ENCODE assay signal across 1 cellular context in genomic region chr2:47237375-47238357, GRCh38.
TF ChIP-seq lines count a peak whose summit lies in the region.

No MANE protein-coding gene starts in this region.

TF ChIP-seq in K562, 482 proteins besides CTCF, POLR2A, EP300 and RAD21 (continued from another document and continues in another):
- TF ChIP-seq HMBOX1 (IDR thresholded peaks at IDR 0.05): 0 out of 2 replicates have a peak, but pooled peaks have one; percentile 24
- no peak for TF ChIP-seq CCAR2 (IDR thresholded peaks at IDR 0.05; ENCODE audit: low read depth, low read length)
- TF ChIP-seq ZNF274 (IDR thresholded peaks at IDR 0.05; ENCODE audit: borderline replicate concordance, low read depth, low read length): no peak
- no peak for TF ChIP-seq ZNF699 (CRISPR knock-in tag; IDR thresholded peaks at IDR 0.05; ENCODE audit: insufficient replicate concordance)
- TF ChIP-seq ZNF609 (CRISPR knock-in tag; IDR thresholded peaks at IDR 0.05; ENCODE audit: borderline replicate concordance): 0 out of 2 replicates have a peak, but pooled peaks have one; percentile 37
- no peak for TF ChIP-seq STAG1 (CRISPR knock-in tag; IDR thresholded peaks at IDR 0.05; ENCODE audit: borderline replicate concordance)
- TF ChIP-seq CHD7 (IDR thresholded peaks at IDR 0.05; ENCODE audit: low read depth, low read length): no peak
- TF ChIP-seq ZNF561 (CRISPR knock-in tag; conservative IDR thresholded peaks at IDR 0.05): no peak
- TF ChIP-seq RERE (CRISPR knock-in tag; IDR thresholded peaks at IDR 0.05; ENCODE audit: borderline replicate concordance): no peak
- TF ChIP-seq ZNF217 (CRISPR knock-in tag; IDR thresholded peaks at IDR 0.05): no peak
- TF ChIP-seq ZNF347 (CRISPR knock-in tag; IDR thresholded peaks at IDR 0.05; ENCODE audit: low read depth): no peak
- no peak for TF ChIP-seq SAP30 (IDR thresholded peaks at IDR 0.05; ENCODE audit: borderline replicate concordance, insufficient read depth, low read depth, low read length, poor library complexity, severe bottlenecking)
- TF ChIP-seq, protein P1, sequence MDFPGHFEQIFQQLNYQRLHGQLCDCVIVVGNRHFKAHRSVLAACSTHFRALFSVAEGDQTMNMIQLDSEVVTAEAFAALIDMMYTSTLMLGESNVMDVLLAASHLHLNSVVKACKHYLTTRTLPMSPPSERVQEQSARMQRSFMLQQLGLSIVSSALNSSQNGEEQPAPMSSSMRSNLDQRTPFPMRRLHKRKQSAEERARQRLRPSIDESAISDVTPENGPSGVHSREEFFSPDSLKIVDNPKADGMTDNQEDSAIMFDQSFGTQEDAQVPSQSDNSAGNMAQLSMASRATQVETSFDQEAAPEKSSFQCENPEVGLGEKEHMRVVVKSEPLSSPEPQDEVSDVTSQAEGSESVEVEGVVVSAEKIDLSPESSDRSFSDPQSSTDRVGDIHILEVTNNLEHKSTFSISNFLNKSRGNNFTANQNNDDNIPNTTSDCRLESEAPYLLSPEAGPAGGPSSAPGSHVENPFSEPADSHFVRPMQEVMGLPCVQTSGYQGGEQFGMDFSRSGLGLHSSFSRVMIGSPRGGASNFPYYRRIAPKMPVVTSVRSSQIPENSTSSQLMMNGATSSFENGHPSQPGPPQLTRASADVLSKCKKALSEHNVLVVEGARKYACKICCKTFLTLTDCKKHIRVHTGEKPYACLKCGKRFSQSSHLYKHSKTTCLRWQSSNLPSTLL (IDR thresholded peaks at IDR 0.05): no peak
- TF ChIP-seq ZBTB8A (IDR thresholded peaks at IDR 0.05; ENCODE audit: partially characterized antibody): no peak
- TF ChIP-seq, protein P2, sequence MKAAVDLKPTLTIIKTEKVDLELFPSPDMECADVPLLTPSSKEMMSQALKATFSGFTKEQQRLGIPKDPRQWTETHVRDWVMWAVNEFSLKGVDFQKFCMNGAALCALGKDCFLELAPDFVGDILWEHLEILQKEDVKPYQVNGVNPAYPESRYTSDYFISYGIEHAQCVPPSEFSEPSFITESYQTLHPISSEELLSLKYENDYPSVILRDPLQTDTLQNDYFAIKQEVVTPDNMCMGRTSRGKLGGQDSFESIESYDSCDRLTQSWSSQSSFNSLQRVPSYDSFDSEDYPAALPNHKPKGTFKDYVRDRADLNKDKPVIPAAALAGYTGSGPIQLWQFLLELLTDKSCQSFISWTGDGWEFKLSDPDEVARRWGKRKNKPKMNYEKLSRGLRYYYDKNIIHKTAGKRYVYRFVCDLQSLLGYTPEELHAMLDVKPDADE (conservative IDR thresholded peaks at IDR 0.05; ENCODE audit: control insufficient read depth, low read depth, low read length): no peak
- TF ChIP-seq SMARCA4 (IDR thresholded peaks at IDR 0.05): peak; percentile 83
- TF ChIP-seq GTF2F1 (IDR thresholded peaks at IDR 0.05; ENCODE audit: low read depth, low read length): no peak
